Comparison of ENCODE assay signal across 35 cellular contexts in genomic region chr6:139344186-139344963, GRCh38. TPM values are rescaled to one million over a fixed set of nuclear protein-coding genes. Genes with fewer than 3 reads are reported as not detected.
DNase-seq lines count a peak whose midpoint lies in the region; ATAC-seq, FAIRE-seq and TF ChIP-seq lines count a peak whose summit lies in the region.
"Had no signal": no experiment of that assay in that cellular context is flagged by ENCODE, and none has a peak within 500 bp of the region (broad histone marks: within the 10 kb centered on the region; RNA-seq: fewer than 3 reads in every experiment).

No MANE protein-coding gene starts in this region.

- H3K27ac ChIP-seq in GM23338 (ENCODE audit: low read depth) (no peak overlapping the region), keratinocyte (ENCODE audit: control insufficient read depth, insufficient read depth, low read length) (no peak overlapping the region)
- H3K27ac ChIP-seq: coronary artery, gastroesophageal sphincter, left lung, Peyer's patch, prostate gland, sigmoid colon, SK-N-MC, suprapubic skin had no signal

- H3K4me3 Mint-ChIP-seq in GM23338 = no peak overlapping the region
- no peak overlapping the region for H3K4me3 Mint-ChIP-seq in WTC11
- H3K4me3 Mint-ChIP-seq: activated CD4-positive, alpha-beta T cell treated with anti-CD3 and anti-CD28 coated beads for 36 hours; activated naive CD8-positive, alpha-beta T cell; CD14-positive monocyte; stimulated activated memory B cell treated with anti-CD40 and anti-IgM and Interleukin-4, amounts not matched to agents 10 μg/mL and 1 μg/mL and 100 μg/mL, for 72 hours; T-helper 1 cell treated with Interleukin-12 subunit alpha and Interleukin-12 subunit beta and Interleukin-4 antibody, amounts not matched to agents 30 μg/mL and 1 μg/mL, for 36 hours had no signal

- H3K9me3 Mint-ChIP-seq in GM23338 = no peaks in the 10 kb centered on the region
- H3K9me3 Mint-ChIP-seq in WTC11 = peaks cover 8% of the 10 kb centered on the region
- H3K9me3 Mint-ChIP-seq: stimulated activated memory B cell treated with anti-CD40 and anti-IgM and Interleukin-4, amounts not matched to agents 10 μg/mL and 1 μg/mL and 100 μg/mL, for 72 hours had no signal

- H3F3A ChIP-seq in GM23338 (replicated peaks; ENCODE audit: low read depth) (no peaks in the 10 kb centered on the region), Loucy (ENCODE audit: low read depth) (no peaks in the 10 kb centered on the region)

- H3K4me1 Mint-ChIP-seq in GM23338 (peaks cover 13% of the 10 kb centered on the region), WTC11 (peaks cover 22% of the 10 kb centered on the region)

- H3K9me3 ChIP-seq in Loucy (ENCODE audit: insufficient read depth, low read depth, low read length) (no peaks in the 10 kb centered on the region), keratinocyte (ENCODE audit: control insufficient read depth, low read depth, low read length) (no peaks in the 10 kb centered on the region)
- H3K9me3 ChIP-seq: gastroesophageal sphincter, left lung, Peyer's patch, prostate gland, sigmoid colon, suprapubic skin had no signal

- ATAC-seq in GM23338 (peak; percentile 48; the same call in 2 of the 3 replicates), WTC11 (peak; percentile 74), HG03039 (IDR thresholded peaks at IDR 0.05; ENCODE audit: unreplicated experiment) (no peak)
- ATAC-seq: activated CD4-positive, alpha-beta T cell treated with anti-CD3 and anti-CD28 coated beads for 36 hours; gastroesophageal sphincter; GM12878; left lung; stimulated activated memory B cell treated with anti-CD40 and anti-IgM and Interleukin-4, amounts not matched to agents 10 μg/mL and 1 μg/mL and 100 μg/mL, for 72 hours had no signal

- peak overlapping the region; percentile 10 for H3K9ac ChIP-seq in Loucy (ENCODE audit: low read depth, low read length, poor library complexity, severe bottlenecking)
- H3K9ac ChIP-seq in keratinocyte (ENCODE audit: control insufficient read depth, extremely low read depth, insufficient read depth, low read length) = no peak overlapping the region

- TF ChIP-seq CTCF in GM23338 (conservative IDR thresholded peaks at IDR 0.05; ENCODE audit: low read depth in 2 of 2) = no peak
- TF ChIP-seq CTCF in Loucy (conservative IDR thresholded peaks at IDR 0.05; ENCODE audit: low read length) = no peak
- TF ChIP-seq CTCF in WTC11 (IDR thresholded peaks at IDR 0.05) = no peak
- no peak for TF ChIP-seq CTCF in keratinocyte (optimal IDR thresholded peaks at IDR 0.05 in 1 of 3, IDR thresholded peaks at IDR 0.05 in 1 of 3, conservative IDR thresholded peaks at IDR 0.05 in 1 of 3; ENCODE audit: extremely low read depth in 1 of 3, insufficient read depth in 2 of 3, low read length in 3 of 3)

- no peaks in the 10 kb centered on the region for H3K9me2 ChIP-seq in GM23338 (ENCODE audit: insufficient read depth)
- H3K9me2 ChIP-seq in Loucy (replicated peaks; ENCODE audit: low read depth, low read length) = no peaks in the 10 kb centered on the region

- H4K20me1 ChIP-seq in GM23338 (replicated peaks; ENCODE audit: insufficient read depth) = no peaks in the 10 kb centered on the region
- no peaks in the 10 kb centered on the region for H4K20me1 ChIP-seq in Loucy (ENCODE audit: insufficient read depth, low read length, poor library complexity, severe bottlenecking)
- no peaks in the 10 kb centered on the region for H4K20me1 ChIP-seq in keratinocyte (ENCODE audit: control insufficient read depth, extremely low read depth, insufficient read depth, low read length)

- H3K27me3 Mint-ChIP-seq in GM23338 (ENCODE audit: insufficient read depth, low read depth, poor library complexity) (peaks cover 5% of the 10 kb centered on the region), WTC11 (ENCODE audit: low read depth) (no peaks in the 10 kb centered on the region)
- H3K27me3 Mint-ChIP-seq: activated CD4-positive, alpha-beta T cell treated with anti-CD3 and anti-CD28 coated beads for 36 hours; activated naive CD8-positive, alpha-beta T cell; stimulated activated memory B cell treated with anti-CD40 and anti-IgM and Interleukin-4, amounts not matched to agents 10 μg/mL and 1 μg/mL and 100 μg/mL, for 72 hours had no signal

- peak; percentile 71 for FAIRE-seq in keratinocyte (lab: Jason Lieb, UNC)
- FAIRE-seq: GM12878 had no signal

- H3K36me3 Mint-ChIP-seq in GM23338 (ENCODE audit: low read depth) (no peaks in the 10 kb centered on the region; the same call in 2 of the 3 replicates), WTC11 (no peaks in the 10 kb centered on the region)
- H3K36me3 Mint-ChIP-seq: activated naive CD8-positive, alpha-beta T cell; stimulated activated memory B cell treated with anti-CD40 and anti-IgM and Interleukin-4, amounts not matched to agents 10 μg/mL and 1 μg/mL and 100 μg/mL, for 72 hours had no signal

- CTCF ChIA-PET in WTC11 (lab: Charles Lee) = interaction anchor here (0.9 to 2.0 kb wide), 5 partner anchors 11 to 125 kb away, joined by 3 to 8 read pairs (median 5); no protein-coding TSS in a partner anchor

- dilution Hi-C loops in keratinocyte (cut with MboI; ENCODE audit: extremely low pct_ligation_motif_present, low sequenced_read_pairs) = no loop called here

- no peaks in the 10 kb centered on the region for H3K9me1 ChIP-seq in keratinocyte (ENCODE audit: control insufficient read depth, extremely low read depth, insufficient read depth, low read length)

- POLR2A ChIA-PET in WTC11 (lab: Charles Lee) = no interaction called here

- no peaks in the 10 kb centered on the region for H3K79me2 ChIP-seq in GM23338 (replicated peaks; ENCODE audit: insufficient read depth)
- H3K79me2 ChIP-seq in Loucy (ENCODE audit: insufficient read depth, low read length) = no peaks in the 10 kb centered on the region
- H3K79me2 ChIP-seq in keratinocyte (ENCODE audit: control insufficient read depth, insufficient read depth, low read length) = no peaks in the 10 kb centered on the region

- H3K4me3 ChIP-seq in GM23338 (no peak overlapping the region), Loucy (ENCODE audit: low read length, poor library complexity, severe bottlenecking) (no peak overlapping the region), keratinocyte (ENCODE audit: control insufficient read depth in 2 of 3, extremely low read depth in 1 of 3, insufficient read depth in 2 of 3, low read depth in 1 of 3, low read length in 3 of 3) (no peak overlapping the region)
- H3K4me3 ChIP-seq: coronary artery, gastroesophageal sphincter, GM12878, left lung, MG63, Peyer's patch, prostate gland, sigmoid colon, SK-N-MC, suprapubic skin had no signal

- H3K4me2 ChIP-seq in GM23338 (peak overlapping the region; percentile 12; the same call in 1 of the 2 replicates), Loucy (ENCODE audit: low read depth, low read length, poor library complexity, severe bottlenecking) (no peak overlapping the region), keratinocyte (ENCODE audit: control insufficient read depth, extremely low read depth, insufficient read depth, low read depth, low read length) (no peak overlapping the region)

- H3K27me3 ChIP-seq in GM23338 (ENCODE audit: insufficient read depth) = no peaks in the 10 kb centered on the region
- no peaks in the 10 kb centered on the region for H3K27me3 ChIP-seq in Loucy (ENCODE audit: insufficient read depth, low read length, poor library complexity, severe bottlenecking)
- H3K27me3 ChIP-seq in keratinocyte (ENCODE audit: control insufficient read depth, extremely low read depth, insufficient read depth, low read length) = no peaks in the 10 kb centered on the region
- H3K27me3 ChIP-seq: gastroesophageal sphincter, left lung, MG63, Peyer's patch, sigmoid colon, suprapubic skin had no signal

- H3K4me1 ChIP-seq in GM23338 (ENCODE audit: insufficient read depth) (peaks cover 13% of the 10 kb centered on the region; the same call in 1 of the 2 replicates), Loucy (ENCODE audit: insufficient read depth, low read length, poor library complexity, severe bottlenecking) (peaks cover 25% of the 10 kb centered on the region), keratinocyte (ENCODE audit: control insufficient read depth, extremely low read depth, insufficient read depth, low read length) (peaks cover 21% of the 10 kb centered on the region)
- H3K4me1 ChIP-seq: gastroesophageal sphincter, Peyer's patch, prostate gland, sigmoid colon had no signal

- no peak for DNase-seq in GM23338 (ENCODE audit: low spot score)
- DNase-seq in WTC11 (ENCODE audit: low spot score) = no peak
- no peak for DNase-seq in keratinocyte (ENCODE audit: low read depth, low spot score)
- no peak for DNase-seq in NCI-H1417 (lab: John Stamatoyannopoulos, UW)
- no peak for DNase-seq in DMS 273 (lab: John Stamatoyannopoulos, UW; ENCODE audit: unreplicated experiment)
- no peak for DNase-seq in T-helper 1 cell
- DNase-seq: activated CD4-positive, alpha-beta T cell treated with anti-CD3 and anti-CD28 coated beads for 36 hours; activated effector memory CD4-positive, alpha-beta T cell treated with Interleukin-2 at 50 U/mL for 16 hours; activated T-cell treated with anti-CD3 and anti-CD28 coated beads for 4 hours; anterior cingulate cortex; EL; GOT3; hypothalamus; IMR-90; left lung; mesenchymal stem cell; MG63; NCI-H1436 treated with DMSO at 0.1 percent for 48 hours; NCI-H510A treated with DMSO at 0.1 percent for 48 hours; nucleus accumbens; Peyer's patch; sigmoid colon; stimulated activated CD4-positive, alpha-beta T cell treated with anti-CD3 and anti-CD28 coated beads, Interleukin-4, amount 100 ng/mL, for 4 hours had no signal

- H3K36me3 ChIP-seq in GM23338 (ENCODE audit: insufficient read depth) (no peaks in the 10 kb centered on the region), Loucy (ENCODE audit: insufficient read depth, low read length) (no peaks in the 10 kb centered on the region), keratinocyte (ENCODE audit: control insufficient read depth in 2 of 2, extremely low read depth in 1 of 2, insufficient read depth in 2 of 2, low read length in 2 of 2) (no peaks in the 10 kb centered on the region)
- H3K36me3 ChIP-seq: gastroesophageal sphincter, left lung, MG63, Peyer's patch, prostate gland, sigmoid colon, suprapubic skin had no signal

- no peak overlapping the region for H3K27ac Mint-ChIP-seq in GM23338
- peak overlapping the region; percentile 57; the same call in 1 of the 2 replicates for H3K27ac Mint-ChIP-seq in WTC11
- H3K27ac Mint-ChIP-seq: activated CD4-positive, alpha-beta T cell treated with anti-CD3 and anti-CD28 coated beads for 36 hours; activated naive CD8-positive, alpha-beta T cell; CD14-positive monocyte; stimulated activated memory B cell treated with anti-CD40 and anti-IgM and Interleukin-4, amounts not matched to agents 10 μg/mL and 1 μg/mL and 100 μg/mL, for 72 hours; T-helper 1 cell treated with Interleukin-12 subunit alpha and Interleukin-12 subunit beta and Interleukin-4 antibody, amounts not matched to agents 30 μg/mL and 1 μg/mL, for 36 hours had no signal

- H2AFZ ChIP-seq in GM23338 = peak overlapping the region; percentile 59
- H2AFZ ChIP-seq in Loucy (ENCODE audit: low read length) = peak overlapping the region; percentile 79
- H2AFZ ChIP-seq in keratinocyte (ENCODE audit: control insufficient read depth, low read length) = no peak overlapping the region

RNA-seq across cellular contexts. Expression of gene CITED2, which starts 30.1 kb away (rescaled TPM):
- 74.4 and 76.9 TPM in 2 replicates for total RNA-seq in GM23338 (2014; rRNA removed; shearing (Covaris generic))
- polyA plus RNA-seq in GM23338 (2016; fragmentation: Nextera tagmentation; extraction: Ambion mirVana) (24.8 and 26.6 TPM in 2 replicates), keratinocyte (10.5 to 44.3 TPM (median 25.0 TPM) in 3 replicates)
- total RNA-seq in WTC11 (2021) = 63.4 to 82.3 TPM (median 81.8 TPM) in 3 replicates
- 86.6 TPM for polyA plus RNA-seq in keratinocyte (2011; ENCODE audit: low read depth)
- polyA plus RNA-seq in keratinocyte (2011; cell fraction: cytosol; rRNA removed) = 24.9 and 28.1 TPM in 2 replicates
- 79.4 and 92.9 TPM in 2 replicates for polyA plus RNA-seq in keratinocyte (2011; cell fraction: nucleus; rRNA removed)
- polyA plus RNA-seq in keratinocyte (2012; ENCODE audit: low replicate concordance) = 18.8 and 79.3 TPM in 2 replicates
- 4.8 to 10.5 TPM (median 5.4 TPM) in 3 replicates for polyA minus RNA-seq in keratinocyte
- polyA minus RNA-seq in keratinocyte (2011; cell fraction: cytosol; rRNA and poly(A)+ RNA removed) = 34.5 TPM
- polyA minus RNA-seq in keratinocyte (2011; cell fraction: nucleus; rRNA and poly(A)+ RNA removed) = 40.6 and 43.9 TPM in 2 replicates

RNA-seq across cellular contexts. Expression of gene TXLNB, which starts 52.6 kb away (rescaled TPM):
- total RNA-seq in GM23338 (2014; rRNA removed; shearing (Covaris generic)) = 0.23 and 0.28 TPM in 2 replicates
- polyA plus RNA-seq in GM23338 (2016; fragmentation: Nextera tagmentation; extraction: Ambion mirVana) (0.10 and 0.11 TPM in 2 replicates), keratinocyte (0.01 to 0.04 TPM (median 0.03 TPM) in 3 replicates)
- total RNA-seq in WTC11 (2021) = 0.07 to 0.16 TPM (median 0.15 TPM) in 3 replicates
- not detected for polyA plus RNA-seq in keratinocyte (2011; ENCODE audit: low read depth)
- 0.03 and 0.05 TPM in 2 replicates for polyA plus RNA-seq in keratinocyte (2011; cell fraction: cytosol; rRNA removed)
- polyA plus RNA-seq in keratinocyte (2011; cell fraction: nucleus; rRNA removed) = 0.03 and 0.04 TPM in 2 replicates
- not detected in 2 replicates for polyA plus RNA-seq in keratinocyte (2012; ENCODE audit: low replicate concordance)
- polyA minus RNA-seq in keratinocyte = 0.06 TPM in 1 of 3 replicates, not detected in the others
- polyA minus RNA-seq in keratinocyte (2011; cell fraction: cytosol; rRNA and poly(A)+ RNA removed) = not detected
- not detected in 2 replicates for polyA minus RNA-seq in keratinocyte (2011; cell fraction: nucleus; rRNA and poly(A)+ RNA removed)
